31 cellular contexts compared by ENCODE assay signal in genomic region chr17:10984163-10984562, GRCh38.
"Had no signal": no experiment of that assay in that cellular context is flagged by ENCODE, and none has a peak within 500 bp of the region (broad histone marks: within the 10 kb centered on the region; RNA-seq: fewer than 3 reads in every experiment).

No MANE protein-coding gene starts in this region.

- H3K27me3 ChIP-seq: brain microvascular endothelial cell had no signal

- H3K27ac ChIP-seq: brain microvascular endothelial cell, coronary artery, dorsolateral prefrontal cortex, epithelial cell of prostate, WERI-Rb-1 had no signal

- H3K36me3 Mint-ChIP-seq: activated naive CD4-positive, alpha-beta T cell treated with anti-CD3 and anti-CD28 coated beads, Interleukin-2, amount 50 U/mL, for 24 hours; activated naive CD8-positive, alpha-beta T cell treated with anti-CD3 and anti-CD28 coated beads for 36 hours; T-cell had no signal

- DNase-seq: activated B cell treated with CpG ODN at 0.5 μM for 24 hours; activated CD4-positive, alpha-beta T cell treated with anti-CD3 and anti-CD28 coated beads for 48 hours; activated CD4-positive, alpha-beta T cell treated with anti-CD3 and anti-CD28 coated beads, Interleukin-2, amount 50 U/mL, for 1 hour; activated CD4-positive, alpha-beta T cell treated with anti-CD3 and anti-CD28 coated beads, Interleukin-2, amount 50 U/mL, for 48 hours; activated CD8-positive, alpha-beta memory T cell treated with anti-CD3 and anti-CD28 coated beads for 24 hours; activated CD8-positive, alpha-beta T cell treated with anti-CD3 and anti-CD28 coated beads for 36 hours; activated effector memory CD4-positive, alpha-beta T cell treated with Interleukin-2 at 50 U/mL for 16 hours; activated gamma-delta T cell treated with Interleukin-2 at 50 U/mL for 16 hours; activated naive CD4-positive, alpha-beta T cell treated with Interleukin-2 at 50 U/mL for 16 hours; activated naive CD8-positive, alpha-beta T cell treated with anti-CD3 and anti-CD28 coated beads for 36 hours; activated T-cell treated with anti-CD3 and anti-CD28 coated beads, Interleukin-2, amount 50 U/mL, for 4 hours; anterior cingulate cortex; brain microvascular endothelial cell; dorsolateral prefrontal cortex; effector CD4-positive, alpha-beta T cell; effector memory CD8-positive, alpha-beta T cell; foreskin fibroblast; head of caudate nucleus; SW 1271; T-cell; T1000; WERI-Rb-1 had no signal

- H3K36me3 ChIP-seq: brain microvascular endothelial cell, WERI-Rb-1 had no signal

- H3K27ac Mint-ChIP-seq: activated B cell treated with CpG ODN at 0.5 μM for 24 hours; activated CD8-positive, alpha-beta T cell treated with anti-CD3 and anti-CD28 coated beads for 36 hours; activated naive CD4-positive, alpha-beta T cell treated with anti-CD3 and anti-CD28 coated beads, Interleukin-2, amount 50 U/mL, for 24 hours; activated naive CD8-positive, alpha-beta T cell treated with anti-CD3 and anti-CD28 coated beads for 36 hours; activated T-helper 17 cell treated with anti-CD3 and anti-CD28 coated beads, Interleukin-2, amount 50 U/mL, for 72 hours; dendritic cell treated with granulocyte-macrophage colony-stimulating factor and Interleukin-4, amounts not matched to agents 40 ng/mL and 50 ng/mL, for 4 days; effector memory CD8-positive, alpha-beta T cell; T-cell; T-helper 1 cell treated with Interleukin-12 subunit alpha and Interleukin-12 subunit beta and Interleukin-4 antibody, amounts not matched to agents 30 μg/mL and 1 μg/mL, for 36 hours; T-helper 2 cell treated with Interferon-gamma antibody and Interleukin-4, amounts not matched to agents 5 μg/mL and 100 μg/mL, for 36 hours had no signal

- H3K27me3 Mint-ChIP-seq: activated B cell treated with CpG ODN at 0.5 μM for 24 hours; activated CD8-positive, alpha-beta T cell treated with anti-CD3 and anti-CD28 coated beads for 36 hours; activated naive CD8-positive, alpha-beta T cell treated with anti-CD3 and anti-CD28 coated beads for 36 hours; activated T-helper 17 cell treated with anti-CD3 and anti-CD28 coated beads, Interleukin-2, amount 50 U/mL, for 72 hours; central memory CD8-positive, alpha-beta T cell; dendritic cell treated with granulocyte-macrophage colony-stimulating factor and Interleukin-4, amounts not matched to agents 40 ng/mL and 50 ng/mL, for 4 days; effector memory CD8-positive, alpha-beta T cell had no signal

- H3K9me3 Mint-ChIP-seq: activated naive CD4-positive, alpha-beta T cell treated with anti-CD3 and anti-CD28 coated beads, Interleukin-2, amount 50 U/mL, for 24 hours; activated naive CD8-positive, alpha-beta T cell treated with anti-CD3 and anti-CD28 coated beads for 36 hours; activated T-cell treated with anti-CD3 and anti-CD28 coated beads, Interleukin-2, amount 50 U/mL, for 4 hours; central memory CD8-positive, alpha-beta T cell; dendritic cell treated with granulocyte-macrophage colony-stimulating factor and Interleukin-4, amounts not matched to agents 40 ng/mL and 50 ng/mL, for 4 days; T-helper 2 cell treated with Interferon-gamma antibody and Interleukin-4, amounts not matched to agents 5 μg/mL and 100 μg/mL, for 36 hours had no signal

- H3K4me3 Mint-ChIP-seq: activated B cell treated with CpG ODN at 0.5 μM for 24 hours; activated CD8-positive, alpha-beta T cell treated with anti-CD3 and anti-CD28 coated beads for 36 hours; activated naive CD4-positive, alpha-beta T cell treated with anti-CD3 and anti-CD28 coated beads, Interleukin-2, amount 50 U/mL, for 24 hours; activated naive CD8-positive, alpha-beta T cell treated with anti-CD3 and anti-CD28 coated beads for 36 hours; activated T-cell treated with anti-CD3 and anti-CD28 coated beads, Interleukin-2, amount 50 U/mL, for 4 hours; activated T-helper 17 cell treated with anti-CD3 and anti-CD28 coated beads, Interleukin-2, amount 50 U/mL, for 72 hours; central memory CD8-positive, alpha-beta T cell; dendritic cell treated with granulocyte-macrophage colony-stimulating factor and Interleukin-4, amounts not matched to agents 40 ng/mL and 50 ng/mL, for 4 days; effector memory CD8-positive, alpha-beta T cell; T-cell; T-helper 1 cell treated with Interleukin-12 subunit alpha and Interleukin-12 subunit beta and Interleukin-4 antibody, amounts not matched to agents 30 μg/mL and 1 μg/mL, for 36 hours; T-helper 2 cell treated with Interferon-gamma antibody and Interleukin-4, amounts not matched to agents 5 μg/mL and 100 μg/mL, for 36 hours had no signal

- ATAC-seq: activated CD4-positive, CD25-positive, alpha-beta regulatory T cell treated with anti-CD3 and anti-CD28 coated beads, Interleukin-2, amount 50 U/mL, for 24 hours; activated CD8-positive, alpha-beta T cell treated with anti-CD3 and anti-CD28 coated beads for 36 hours; activated T-cell treated with anti-CD3 and anti-CD28 coated beads, Interleukin-2, amount 50 U/mL, for 4 hours; activated T-helper 17 cell treated with anti-CD3 and anti-CD28 coated beads, Interleukin-2, amount 50 U/mL, for 72 hours; effector memory CD8-positive, alpha-beta T cell; T-cell had no signal

- H3K4me3 ChIP-seq: coronary artery, dorsolateral prefrontal cortex had no signal

- H3K4me1 Mint-ChIP-seq: activated B cell treated with CpG ODN at 0.5 μM for 24 hours; activated naive CD4-positive, alpha-beta T cell treated with anti-CD3 and anti-CD28 coated beads, Interleukin-2, amount 50 U/mL, for 24 hours; activated naive CD8-positive, alpha-beta T cell treated with anti-CD3 and anti-CD28 coated beads for 36 hours; activated T-helper 17 cell treated with anti-CD3 and anti-CD28 coated beads, Interleukin-2, amount 50 U/mL, for 72 hours; central memory CD8-positive, alpha-beta T cell; T-cell had no signal
